ENCODE assay signal across 16 cellular contexts in the genomic region with DNA sequence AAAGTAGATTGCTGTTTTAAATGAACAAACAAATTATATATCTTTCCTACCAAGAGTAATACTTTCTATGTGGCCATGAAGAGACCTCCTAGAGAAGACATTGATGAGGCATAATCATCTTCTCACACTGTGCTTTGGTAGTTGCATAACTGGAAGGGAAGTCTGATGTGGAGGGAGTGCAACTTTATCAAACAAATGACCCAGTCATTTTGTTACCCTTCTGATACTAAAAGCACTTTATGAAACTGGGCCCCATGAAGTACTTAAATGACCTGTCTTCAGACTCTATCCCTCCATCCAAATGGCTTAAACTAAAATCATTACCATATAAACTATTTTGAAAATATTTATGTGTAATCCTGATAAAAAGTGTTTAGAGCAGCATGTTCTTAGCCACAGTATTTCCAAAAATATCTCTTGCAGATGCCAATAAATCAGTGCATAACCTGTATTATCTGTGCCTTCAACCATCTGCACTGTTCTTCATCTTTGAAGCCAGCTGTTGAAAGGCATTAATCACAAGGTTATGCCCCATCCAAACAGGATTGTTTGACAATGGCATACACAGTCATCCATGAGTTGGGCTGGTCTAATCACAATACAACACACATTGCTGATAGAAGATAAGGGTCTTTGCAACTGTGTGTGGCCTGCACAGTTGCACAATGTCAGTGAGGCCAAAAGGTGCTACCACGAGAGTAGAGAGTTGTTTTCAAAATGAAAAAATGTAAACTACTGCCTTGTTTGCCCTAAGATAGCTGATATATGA. TPM values are rescaled to one million over a fixed set of nuclear protein-coding genes. Genes with fewer than 3 reads are reported as not detected.
DNase-seq lines count a peak whose midpoint lies in the region; ATAC-seq, FAIRE-seq and TF ChIP-seq lines count a peak whose summit lies in the region.
"Had no signal": no experiment of that assay in that cellular context is flagged by ENCODE, and none has a peak within 500 bp of the region (broad histone marks: within the 10 kb centered on the region; RNA-seq: fewer than 3 reads in every experiment).

No MANE protein-coding gene starts in this region.

- no peak for TF ChIP-seq CTCF in GM13977 (IDR thresholded peaks at IDR 0.05; ENCODE audit: extremely low read depth, insufficient read depth, missing control alignments)

- H3K4me3 Mint-ChIP-seq in T-helper 17 cell = no peak overlapping the region
- H3K4me3 Mint-ChIP-seq: activated CD4-positive, alpha-beta memory T cell treated with anti-CD3 and anti-CD28 coated beads, Interleukin-2, amount 10 ng/mL, durations not matched to agents 7 days and 5 days; memory B cell; T-cell had no signal

- H3K27me3 Mint-ChIP-seq in T-helper 17 cell = peaks cover 12% of the 10 kb centered on the region

- in situ Hi-C loops in GM13977 (cut with MboI; ENCODE audit: low pct_unique_long_range_greater_than_20kb, low sequenced_read_pairs, unreplicated experiment) = no loop called here

- H3K27ac Mint-ChIP-seq in T-helper 17 cell = peak overlapping the region; percentile 27
- H3K27ac Mint-ChIP-seq: activated CD4-positive, alpha-beta memory T cell treated with anti-CD3 and anti-CD28 coated beads, Interleukin-2, amount 10 ng/mL, durations not matched to agents 7 days and 5 days; memory B cell; T-cell had no signal

- H3K9me3 ChIP-seq in T-helper 17 cell (ENCODE audit: control insufficient read depth, low read length, poor library complexity, severe bottlenecking) = no peaks in the 10 kb centered on the region
- H3K9me3 ChIP-seq: esophagus muscularis mucosa had no signal

- ATAC-seq in HG02973 (IDR thresholded peaks at IDR 0.05; ENCODE audit: unreplicated experiment) (peak; percentile 78), T-helper 17 cell (no peak), HG03095 (IDR thresholded peaks at IDR 0.05; ENCODE audit: unreplicated experiment) (no peak)

- peaks cover 2% of the 10 kb centered on the region for H3K36me3 Mint-ChIP-seq in T-helper 17 cell (ENCODE audit: low read depth)
- H3K36me3 Mint-ChIP-seq: memory B cell, T-cell had no signal

- peak; percentile 71 for FAIRE-seq in GM19239 (lab: Jason Lieb, UNC)

- peaks cover 3% of the 10 kb centered on the region for H3K4me1 Mint-ChIP-seq in T-helper 17 cell

- DNase-seq in GM13977 (ENCODE audit: low spot score) = peak; percentile 9
- no peak for DNase-seq in GM19239 (ENCODE audit: insufficient read length, low spot score)
- no peak for DNase-seq in T-helper 17 cell
- no peak for DNase-seq in germinal center (ENCODE audit: low spot score)
- DNase-seq in putamen (ENCODE audit: low spot score) = no peak
- DNase-seq in globus pallidus (ENCODE audit: low spot score) = no peak
- DNase-seq: activated naive CD4-positive, alpha-beta T cell treated with Interleukin-2 at 50 U/mL for 16 hours; cerebellar nuclear complex; NCI-H1930; stimulated activated CD4-positive, alpha-beta T cell treated with anti-CD3 and anti-CD28 coated beads, Interleukin-4, amount 100 ng/mL, for 4 hours; T-cell had no signal

RNA-seq across cellular contexts. Expression of a gene that starts 31.9 kb away (rescaled TPM):
- 10 to 100 TPM; 24.6 to 30.4 TPM for total RNA-seq in T-helper 17 cell
